23 cellular contexts compared by ENCODE assay signal in the genomic region with DNA sequence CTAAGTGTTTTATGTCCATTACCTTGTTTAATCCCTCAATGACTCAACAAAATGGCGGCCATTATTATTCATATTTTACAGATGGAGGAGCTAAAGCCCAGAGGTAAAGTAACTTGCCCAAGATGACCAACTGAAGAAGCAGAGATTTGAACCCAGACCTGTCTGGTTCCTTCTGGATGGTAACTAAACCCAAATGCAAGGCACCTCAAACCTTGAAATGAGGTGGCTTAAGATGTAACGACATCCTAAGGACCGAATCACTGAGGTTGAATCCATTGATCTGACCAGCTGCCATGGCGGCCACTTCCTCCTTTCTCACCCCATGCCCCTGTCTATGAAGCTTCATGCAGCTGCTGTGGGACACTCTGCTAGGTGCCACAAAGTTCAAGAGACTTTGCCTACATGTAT. TPM values are rescaled to one million over a fixed set of nuclear protein-coding genes. Genes with fewer than 3 reads are reported as not detected.
A peak's percentile ranks its signal among the peaks of the same experiment; 100 is the strongest.
DNase-seq lines count a peak whose midpoint lies in the region; ATAC-seq and TF ChIP-seq lines count a peak whose summit lies in the region.
"Had no signal": no experiment of that assay in that cellular context is flagged by ENCODE, and none has a peak within 500 bp of the region (broad histone marks: within the 10 kb centered on the region; RNA-seq: fewer than 3 reads in every experiment).

No MANE protein-coding gene starts in this region.

- H3K4me1 Mint-ChIP-seq in activated naive CD8-positive, alpha-beta T cell treated with anti-CD3 and anti-CD28 coated beads, Interleukin-2, amount 50 U/mL, for 24 hours: peaks cover 5% of the 10 kb centered on the region
- peaks cover 4% of the 10 kb centered on the region for H3K4me1 Mint-ChIP-seq in activated naive CD8-positive, alpha-beta T cell treated with anti-CD3 and anti-CD28 coated beads for 36 hours
- H3K4me1 Mint-ChIP-seq in IgD-negative memory B cell: peaks cover 32 to 39% (median 35%) of the 10 kb centered on the region in 3 donors
- H3K4me1 Mint-ChIP-seq in stimulated activated naive B cell treated with anti-CD40 and anti-IgM and Interleukin-4, amounts not matched to agents 10 μg/mL and 1 μg/mL and 100 μg/mL, for 72 hours: peaks cover 22 to 59% of the 10 kb centered on the region in 2 donors
- H3K4me1 Mint-ChIP-seq in HFFc6 (ENCODE audit: low read depth): peaks cover 3% of the 10 kb centered on the region
- H3K4me1 Mint-ChIP-seq: stimulated activated effector memory CD8-positive, alpha-beta T cell treated with anti-CD3 and anti-CD28 coated beads, Interleukin-12 subunit alpha, Interleukin-12 subunit beta, amount 100 ng/mL, for 72 hours had no signal

- H3K27ac Mint-ChIP-seq in activated naive CD8-positive, alpha-beta T cell treated with anti-CD3 and anti-CD28 coated beads, Interleukin-2, amount 50 U/mL, for 24 hours: no peak overlapping the region
- no peak overlapping the region for H3K27ac Mint-ChIP-seq in activated naive CD8-positive, alpha-beta T cell treated with anti-CD3 and anti-CD28 coated beads for 36 hours
- H3K27ac Mint-ChIP-seq in IgD-negative memory B cell: peak overlapping the region; percentile 68 to 95 (median 87)
- H3K27ac Mint-ChIP-seq in stimulated activated naive B cell treated with anti-CD40 and anti-IgM and Interleukin-4, amounts not matched to agents 10 μg/mL and 1 μg/mL and 100 μg/mL, for 72 hours: peak overlapping the region; percentile 90
- H3K27ac Mint-ChIP-seq in HFFc6: no peak overlapping the region
- H3K27ac Mint-ChIP-seq: activated naive CD4-positive, alpha-beta T cell treated with anti-CD3 and anti-CD28 coated beads for 36 hours; nephron had no signal

- no peak for TF ChIP-seq CTCF in HFFc6 (IDR thresholded peaks at IDR 0.05)

- 94 to 97% methylated on average over 4 of the region's 4 CpGs for WGBS in aorta, 2 donors

- H3K27ac ChIP-seq in aorta (ENCODE audit: low read depth in 1 of 2, low read length in 2 of 2): no peak overlapping the region
- H3K27ac ChIP-seq: hepatocyte, SK-N-MC, upper lobe of left lung had no signal

- peak overlapping the region; percentile 58 for H3K4me3 Mint-ChIP-seq in activated naive CD8-positive, alpha-beta T cell treated with anti-CD3 and anti-CD28 coated beads, Interleukin-2, amount 50 U/mL, for 24 hours
- H3K4me3 Mint-ChIP-seq in activated naive CD8-positive, alpha-beta T cell treated with anti-CD3 and anti-CD28 coated beads for 36 hours: no peak overlapping the region
- H3K4me3 Mint-ChIP-seq in IgD-negative memory B cell: peak overlapping the region; percentile 95 to 100 (median 98)
- peak overlapping the region; percentile 88 for H3K4me3 Mint-ChIP-seq in stimulated activated naive B cell treated with anti-CD40 and anti-IgM and Interleukin-4, amounts not matched to agents 10 μg/mL and 1 μg/mL and 100 μg/mL, for 72 hours
- no peak overlapping the region for H3K4me3 Mint-ChIP-seq in HFFc6
- H3K4me3 Mint-ChIP-seq: activated naive CD4-positive, alpha-beta T cell treated with anti-CD3 and anti-CD28 coated beads for 36 hours; nephron had no signal

- H3K4me3 ChIP-seq in aorta (ENCODE audit: low read length in 2 of 2): no peak overlapping the region
- H3K4me3 ChIP-seq: hepatocyte, SK-N-MC, upper lobe of left lung had no signal

- DNase-seq in activated naive CD8-positive, alpha-beta T cell treated with anti-CD3 and anti-CD28 coated beads, Interleukin-2, amount 50 U/mL, for 24 hours: no peak
- no peak for DNase-seq in activated naive CD8-positive, alpha-beta T cell treated with anti-CD3 and anti-CD28 coated beads for 36 hours
- no peak for DNase-seq in stimulated activated naive B cell treated with anti-CD40 and anti-IgM and Interleukin-4, amounts not matched to agents 10 μg/mL and 1 μg/mL and 100 μg/mL, for 72 hours
- DNase-seq in activated naive CD4-positive, alpha-beta T cell treated with anti-CD3 and anti-CD28 coated beads, Interleukin-2, amount 50 U/mL, for 16 hours: no peak
- no peak for DNase-seq in aorta
- DNase-seq in HFFc6: no peak
- DNase-seq: 8988T; activated naive CD4-positive, alpha-beta T cell treated with anti-CD3 and anti-CD28 coated beads for 36 hours; GF-D8; kidney; mesendoderm; NCI-H2081 treated with DMSO at 0.1 percent for 48 hours; stimulated activated CD4-positive, alpha-beta T cell treated with anti-CD3 and anti-CD28 coated beads, Interleukin-12 subunit alpha, Interleukin-12 subunit beta, amount 100 ng/mL, for 4 hours; upper lobe of left lung had no signal

- H3K9me3 ChIP-seq in aorta (ENCODE audit: control insufficient read depth, low read length): no peaks in the 10 kb centered on the region
- H3K9me3 ChIP-seq: upper lobe of left lung had no signal

- H3K4me1 ChIP-seq in aorta (ENCODE audit: control insufficient read depth in 1 of 2, insufficient read depth in 2 of 2, low read length in 2 of 2): no peaks in the 10 kb centered on the region

- H3K27me3 Mint-ChIP-seq in activated naive CD8-positive, alpha-beta T cell treated with anti-CD3 and anti-CD28 coated beads, Interleukin-2, amount 50 U/mL, for 24 hours: no peaks in the 10 kb centered on the region
- H3K27me3 Mint-ChIP-seq in activated naive CD8-positive, alpha-beta T cell treated with anti-CD3 and anti-CD28 coated beads for 36 hours: peaks cover 4% of the 10 kb centered on the region
- H3K27me3 Mint-ChIP-seq in IgD-negative memory B cell (no peaks in the 10 kb centered on the region), HFFc6 (ENCODE audit: insufficient read depth) (peaks cover 15% of the 10 kb centered on the region)
- no peaks in the 10 kb centered on the region for H3K27me3 Mint-ChIP-seq in stimulated activated naive B cell treated with anti-CD40 and anti-IgM and Interleukin-4, amounts not matched to agents 10 μg/mL and 1 μg/mL and 100 μg/mL, for 72 hours

- H3K36me3 ChIP-seq in aorta (ENCODE audit: control insufficient read depth in 1 of 2, insufficient read depth in 2 of 2, low read length in 1 of 2): no peaks in the 10 kb centered on the region
- H3K36me3 ChIP-seq: upper lobe of left lung had no signal

- no peaks in the 10 kb centered on the region for H3K27me3 ChIP-seq in aorta (ENCODE audit: control insufficient read depth in 1 of 2, insufficient read depth in 2 of 2, low read length in 1 of 2)
- H3K27me3 ChIP-seq: hepatocyte, upper lobe of left lung had no signal

- no peaks in the 10 kb centered on the region for H3K36me3 Mint-ChIP-seq in activated naive CD8-positive, alpha-beta T cell treated with anti-CD3 and anti-CD28 coated beads, Interleukin-2, amount 50 U/mL, for 24 hours (ENCODE audit: low read depth)
- peaks cover 1% of the 10 kb centered on the region for H3K36me3 Mint-ChIP-seq in activated naive CD8-positive, alpha-beta T cell treated with anti-CD3 and anti-CD28 coated beads for 36 hours
- H3K36me3 Mint-ChIP-seq in IgD-negative memory B cell: peaks cover 22% of the 10 kb centered on the region
- H3K36me3 Mint-ChIP-seq in stimulated activated naive B cell treated with anti-CD40 and anti-IgM and Interleukin-4, amounts not matched to agents 10 μg/mL and 1 μg/mL and 100 μg/mL, for 72 hours: peaks cover 20 to 23% of the 10 kb centered on the region in 2 donors
- peaks cover 5% of the 10 kb centered on the region; the same call in 1 of the 2 replicates for H3K36me3 Mint-ChIP-seq in HFFc6 (ENCODE audit: low read depth)
- H3K36me3 Mint-ChIP-seq: stimulated activated effector memory CD8-positive, alpha-beta T cell treated with anti-CD3 and anti-CD28 coated beads, Interleukin-12 subunit alpha, Interleukin-12 subunit beta, amount 100 ng/mL, for 72 hours had no signal

- no peak for ATAC-seq in activated naive CD8-positive, alpha-beta T cell treated with anti-CD3 and anti-CD28 coated beads, Interleukin-2, amount 50 U/mL, for 24 hours
- ATAC-seq in GM21576 (IDR thresholded peaks at IDR 0.05; ENCODE audit: unreplicated experiment) (peak; percentile 35), aorta (ENCODE audit: low FRiP score) (no peak)
- ATAC-seq in stimulated activated naive B cell treated with anti-CD40 and anti-IgM and Interleukin-4, amounts not matched to agents 10 μg/mL and 1 μg/mL and 100 μg/mL, for 72 hours (replicated peaks): peak; percentile 18 to 35
- ATAC-seq: Panc1; stimulated activated effector memory CD8-positive, alpha-beta T cell treated with anti-CD3 and anti-CD28 coated beads, Interleukin-12 subunit alpha, Interleukin-12 subunit beta, amount 100 ng/mL, for 72 hours had no signal

- peaks cover 4% of the 10 kb centered on the region for H3K9me3 Mint-ChIP-seq in activated naive CD8-positive, alpha-beta T cell treated with anti-CD3 and anti-CD28 coated beads, Interleukin-2, amount 50 U/mL, for 24 hours
- H3K9me3 Mint-ChIP-seq in activated naive CD8-positive, alpha-beta T cell treated with anti-CD3 and anti-CD28 coated beads for 36 hours: peaks cover 3% of the 10 kb centered on the region
- H3K9me3 Mint-ChIP-seq in IgD-negative memory B cell: peaks cover 5 to 12% (median 7%) of the 10 kb centered on the region in 3 donors
- H3K9me3 Mint-ChIP-seq in stimulated activated naive B cell treated with anti-CD40 and anti-IgM and Interleukin-4, amounts not matched to agents 10 μg/mL and 1 μg/mL and 100 μg/mL, for 72 hours: peaks cover 5% of the 10 kb centered on the region in 2 donors
- H3K9me3 Mint-ChIP-seq in HFFc6: peaks cover 5% of the 10 kb centered on the region
- H3K9me3 Mint-ChIP-seq: activated naive CD4-positive, alpha-beta T cell treated with anti-CD3 and anti-CD28 coated beads for 36 hours; stimulated activated effector memory CD8-positive, alpha-beta T cell treated with anti-CD3 and anti-CD28 coated beads, Interleukin-12 subunit alpha, Interleukin-12 subunit beta, amount 100 ng/mL, for 72 hours had no signal

- intact Hi-C loops in aorta (cut with DNase I): no loop called here

RNA-seq across cellular contexts. Expression of a gene that starts 0.9 kb away (rescaled TPM):
- under 1 TPM; 0.26 to 0.29 TPM for total RNA-seq in activated naive CD8-positive, alpha-beta T cell treated with anti-CD3 and anti-CD28 coated beads for 36 hours
- polyA plus RNA-seq in IgD-negative memory B cell: 183 TPM
- 1 to 10 TPM in 1 of 2 donors, under 1 TPM in 1; 0.32 to 1.1 TPM for total RNA-seq in aorta
- not detected for polyA plus RNA-seq in aorta
- not detected for total RNA-seq in HFFc6 (2021; fragmentation: NEBNext Ultra II Directional; extraction: Animal tissue kit (Norgen Biotek cat#: 25700))
- total RNA-seq: hepatocyte, pulmonary artery endothelial cell had no signal
- polyA plus RNA-seq: BJ, hepatocyte had no signal

RNA-seq across cellular contexts. Expression of a gene that starts 22.7 kb away (rescaled TPM):
- total RNA-seq in activated naive CD8-positive, alpha-beta T cell treated with anti-CD3 and anti-CD28 coated beads for 36 hours: 1 to 10 TPM; 1.6 to 2.4 TPM
- polyA plus RNA-seq in IgD-negative memory B cell (33.2 TPM), aorta (1 to 10 TPM; 1.1 to 4.5 TPM)
- total RNA-seq in aorta: 10 to 100 TPM; 18.1 to 29.7 TPM
- total RNA-seq in HFFc6 (2021; fragmentation: NEBNext Ultra II Directional; extraction: Animal tissue kit (Norgen Biotek cat#: 25700)): under 1 TPM in 2 of 6 experiments, not detected in 4; 0.07 to 0.10 TPM

Comparison
In these comparisons a context has a peak if more than half of its experiments do, and no peak if none do; other contexts are left out.
1. H3K4me3 Mint-ChIP-seq: peak in activated naive CD8-positive, alpha-beta T cell treated with anti-CD3 and anti-CD28 coated beads, Interleukin-2, amount 50 U/mL, for 24 hours (single experiment), IgD-negative memory B cell (4 of 4) and stimulated activated naive B cell treated with anti-CD40 and anti-IgM and Interleukin-4, amounts not matched to agents 10 μg/mL and 1 μg/mL and 100 μg/mL, for 72 hours (2 of 2); none in activated naive CD8-positive, alpha-beta T cell treated with anti-CD3 and anti-CD28 coated beads for 36 hours (single experiment) and HFFc6 (single experiment).
2. ATAC-seq: peak in GM21576 (single experiment) and stimulated activated naive B cell treated with anti-CD40 and anti-IgM and Interleukin-4, amounts not matched to agents 10 μg/mL and 1 μg/mL and 100 μg/mL, for 72 hours (2 of 2); none in activated naive CD8-positive, alpha-beta T cell treated with anti-CD3 and anti-CD28 coated beads, Interleukin-2, amount 50 U/mL, for 24 hours (single experiment) and aorta (single experiment).
3. H3K27ac Mint-ChIP-seq: peak in IgD-negative memory B cell (3 of 3) and stimulated activated naive B cell treated with anti-CD40 and anti-IgM and Interleukin-4, amounts not matched to agents 10 μg/mL and 1 μg/mL and 100 μg/mL, for 72 hours (single experiment); none in activated naive CD8-positive, alpha-beta T cell treated with anti-CD3 and anti-CD28 coated beads, Interleukin-2, amount 50 U/mL, for 24 hours (single experiment), activated naive CD8-positive, alpha-beta T cell treated with anti-CD3 and anti-CD28 coated beads for 36 hours (single experiment) and HFFc6 (single experiment).
4. RNA of a gene that starts 22.7 kb away (total RNA-seq): 18.1 to 29.7 TPM in aorta; 1.6 to 2.4 TPM in activated naive CD8-positive, alpha-beta T cell treated with anti-CD3 and anti-CD28 coated beads for 36 hours and 0.07 to 0.10 TPM in HFFc6; every median in the first group is over 4 times any median in the second.